14 cellular contexts compared by ENCODE assay signal in genomic region chr12:96444403-96444802, GRCh38. TPM values are rescaled to one million over a fixed set of nuclear protein-coding genes. Genes with fewer than 3 reads are reported as not detected.
A peak's percentile ranks its signal among the peaks of the same experiment; 100 is the strongest.
DNase-seq lines count a peak whose midpoint lies in the region; ATAC-seq and TF ChIP-seq lines count a peak whose summit lies in the region.
"Had no signal": no experiment of that assay in that cellular context is flagged by ENCODE, and none has a peak within 500 bp of the region (broad histone marks: within the 10 kb centered on the region; RNA-seq: fewer than 3 reads in every experiment).

No MANE protein-coding gene starts in this region.

- intact Hi-C loops in heart left ventricle (cut with DNase I) (no loop called here), Right ventricle myocardium inferior (cut with DNase I) (no loop called here)

- H3K27me3 Mint-ChIP-seq in T-helper 17 cell, result no peaks in the 10 kb centered on the region
- no peaks in the 10 kb centered on the region for H3K27me3 Mint-ChIP-seq in stimulated activated naive B cell treated with anti-CD40 and anti-IgM and Interleukin-4, amounts not matched to agents 10 μg/mL and 1 μg/mL and 100 μg/mL, for 72 hours

- no peak for TF ChIP-seq CTCF in heart left ventricle (IDR thresholded peaks at IDR 0.05)
- TF ChIP-seq CTCF in foreskin keratinocyte (conservative IDR thresholded peaks at IDR 0.05), result no peak

- peaks cover 0 to 1% of the 10 kb centered on the region in 2 donors for H3K9me3 Mint-ChIP-seq in stimulated activated naive B cell treated with anti-CD40 and anti-IgM and Interleukin-4, amounts not matched to agents 10 μg/mL and 1 μg/mL and 100 μg/mL, for 72 hours

- no peak overlapping the region for H3K4me3 Mint-ChIP-seq in T-helper 17 cell
- no peak overlapping the region for H3K4me3 Mint-ChIP-seq in stimulated activated naive B cell treated with anti-CD40 and anti-IgM and Interleukin-4, amounts not matched to agents 10 μg/mL and 1 μg/mL and 100 μg/mL, for 72 hours

- DNase-seq in heart left ventricle (no peak), Right ventricle myocardium inferior (ENCODE audit: missing footprints) (no peak), T-helper 17 cell (no peak), foreskin keratinocyte (no peak), EL (no peak), NCI-H1092 treated with DMSO at 0.1 percent for 48 hours (lab: John Stamatoyannopoulos, UW) (no peak)
- no peak for DNase-seq in stimulated activated naive B cell treated with anti-CD40 and anti-IgM and Interleukin-4, amounts not matched to agents 10 μg/mL and 1 μg/mL and 100 μg/mL, for 72 hours
- DNase-seq: activated CD8-positive, alpha-beta memory T cell treated with anti-CD3 and anti-CD28 coated beads, Interleukin-2, amount 50 U/mL, for 48 hours; Caco-2; foreskin melanocyte; NCI-H187 treated with DMSO at 0.1 percent for 48 hours; SK-N-SH; stimulated activated CD8-positive, alpha-beta memory T cell treated with anti-CD3 and anti-CD28 coated beads, Interleukin-4, amount 100 ng/mL, for 48 hours had no signal

- H3K27ac ChIP-seq in heart left ventricle, result peak overlapping the region in 10 of 12 donors; percentile 66 to 91 (median 86)
- H3K27ac ChIP-seq in foreskin keratinocyte, result peak overlapping the region; percentile 78

- ATAC-seq in heart left ventricle, result no peak
- ATAC-seq in Right ventricle myocardium inferior, result no peak
- ATAC-seq in T-helper 17 cell, result no peak
- ATAC-seq in foreskin keratinocyte, result no peak
- ATAC-seq in stimulated activated naive B cell treated with anti-CD40 and anti-IgM and Interleukin-4, amounts not matched to agents 10 μg/mL and 1 μg/mL and 100 μg/mL, for 72 hours (replicated peaks), result no peak
- ATAC-seq in GM21515 (IDR thresholded peaks at IDR 0.05; ENCODE audit: unreplicated experiment), result no peak

- peak overlapping the region; percentile 99 for H3K27ac Mint-ChIP-seq in T-helper 17 cell
- H3K27ac Mint-ChIP-seq in stimulated activated naive B cell treated with anti-CD40 and anti-IgM and Interleukin-4, amounts not matched to agents 10 μg/mL and 1 μg/mL and 100 μg/mL, for 72 hours, result peak overlapping the region; percentile 56

- H3K4me3 ChIP-seq in heart left ventricle, result no peak overlapping the region

- TF ChIP-seq POLR2A in heart left ventricle (IDR thresholded peaks at IDR 0.05), result no peak

- H3K4me1 Mint-ChIP-seq in T-helper 17 cell, result peaks cover 20% of the 10 kb centered on the region
- H3K4me1 Mint-ChIP-seq in stimulated activated naive B cell treated with anti-CD40 and anti-IgM and Interleukin-4, amounts not matched to agents 10 μg/mL and 1 μg/mL and 100 μg/mL, for 72 hours, result peaks cover 9 to 21% of the 10 kb centered on the region in 2 donors

- H3K4me1 ChIP-seq in heart left ventricle (peaks cover 0 to 26% (median 9%) of the 10 kb centered on the region in 12 donors), foreskin keratinocyte (peaks cover 38% of the 10 kb centered on the region)
- H3K4me1 ChIP-seq: Caco-2 had no signal

- no peaks in the 10 kb centered on the region for H3K9me3 ChIP-seq in heart left ventricle
- no peaks in the 10 kb centered on the region for H3K9me3 ChIP-seq in T-helper 17 cell (ENCODE audit: control insufficient read depth, low read length, poor library complexity, severe bottlenecking)
- H3K9me3 ChIP-seq: Caco-2, SK-N-SH had no signal

- H3K27me3 ChIP-seq in heart left ventricle, result no peaks in the 10 kb centered on the region
- H3K27me3 ChIP-seq in foreskin keratinocyte, result no peaks in the 10 kb centered on the region

- no peaks in the 10 kb centered on the region for H3K36me3 ChIP-seq in heart left ventricle

- H3K36me3 Mint-ChIP-seq in T-helper 17 cell (ENCODE audit: low read depth), result no peaks in the 10 kb centered on the region
- H3K36me3 Mint-ChIP-seq in stimulated activated naive B cell treated with anti-CD40 and anti-IgM and Interleukin-4, amounts not matched to agents 10 μg/mL and 1 μg/mL and 100 μg/mL, for 72 hours, result no peaks in the 10 kb centered on the region

- WGBS in heart left ventricle, 4 donors, result 96 to 97% (median 97%) methylated on average over 10 of the region's 10 CpGs

RNA-seq across cellular contexts. Expression of gene CDK17, which starts 44.2 kb away (rescaled TPM):
- total RNA-seq in heart left ventricle (10 to 100 TPM; 14.3 to 31.7 (median 23.1) TPM), Right ventricle myocardium inferior (16.0 TPM), T-helper 17 cell (100 to 1,000 TPM; 123 to 131 TPM), foreskin keratinocyte (44.0 and 51.7 TPM in 2 replicates)
- polyA plus RNA-seq in heart left ventricle (10 to 100 TPM in 1 of 2 donors, 1 to 10 TPM in 1; 6.7 to 14.5 TPM), foreskin keratinocyte (11.0 and 11.1 TPM in 2 replicates)

RNA-seq across cellular contexts. Expression of gene CFAP54, which starts 45.0 kb away (rescaled TPM):
- under 1 TPM in 8 of 9 donors, not detected in 1; 0.07 to 0.79 (median 0.16) TPM for total RNA-seq in heart left ventricle
- under 1 TPM; 0.11 to 0.14 TPM for polyA plus RNA-seq in heart left ventricle
- 0.22 TPM for total RNA-seq in Right ventricle myocardium inferior
- 1 to 10 TPM; 1.2 to 1.3 TPM for total RNA-seq in T-helper 17 cell
- 0.78 and 0.85 TPM in 2 replicates for total RNA-seq in foreskin keratinocyte
- 0.35 and 0.43 TPM in 2 replicates for polyA plus RNA-seq in foreskin keratinocyte
